11 cellular contexts compared by ENCODE assay signal in the genomic region with DNA sequence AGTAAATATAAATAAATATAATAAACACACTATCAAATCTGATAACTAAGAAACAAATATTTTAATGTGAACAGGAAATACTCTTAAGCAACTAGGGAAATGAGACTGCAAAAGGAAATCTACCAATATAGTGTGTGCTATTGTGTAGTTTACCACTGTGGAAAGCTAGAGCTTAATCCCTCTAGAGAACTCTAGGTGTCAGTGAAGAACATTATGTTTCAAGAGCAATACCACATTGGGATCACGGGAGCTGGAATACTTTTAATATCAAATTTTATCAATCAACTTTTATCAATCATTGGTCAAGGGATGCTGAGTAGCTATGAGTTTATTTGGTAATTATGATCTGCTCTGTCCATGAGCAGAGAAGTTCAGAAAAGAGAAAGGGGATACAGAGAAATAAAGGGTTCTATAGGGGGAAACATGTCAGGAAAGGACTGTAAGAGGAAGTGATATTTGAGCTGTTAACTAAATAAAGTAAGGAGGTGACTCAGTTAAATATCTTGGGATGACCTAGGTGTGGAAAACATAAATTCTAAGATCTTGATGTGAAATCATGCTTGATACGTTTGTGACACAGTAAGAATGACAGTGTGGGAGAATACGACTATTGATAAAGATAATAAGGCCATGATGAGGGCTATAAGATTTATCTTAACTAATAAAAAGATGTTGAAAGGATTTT.
A peak's percentile ranks its signal among the peaks of the same experiment; 100 is the strongest.
DNase-seq lines count a peak whose midpoint lies in the region; ATAC-seq and TF ChIP-seq lines count a peak whose summit lies in the region.
"Had no signal": no experiment of that assay in that cellular context is flagged by ENCODE, and none has a peak within 500 bp of the region (broad histone marks: within the 10 kb centered on the region; RNA-seq: fewer than 3 reads in every experiment).

No MANE protein-coding gene starts in this region.

- no peaks in the 10 kb centered on the region for H3K36me3 Mint-ChIP-seq in activated CD8-positive, alpha-beta memory T cell treated with anti-CD3 and anti-CD28 coated beads, Interleukin-2, amount 10 ng/mL, durations not matched to agents 7 days and 5 days
- H3K36me3 Mint-ChIP-seq in activated T-helper 1 cell treated with anti-CD3 and anti-CD28 coated beads, Interleukin-12 subunit alpha, Interleukin-12 subunit beta, Interleukin-2, Interleukin-4 antibody, amounts not matched to agents 30 ng/mL and 10 ng/mL and 1 ng/mL, durations not matched to agents 14 hours and 24 hours and 36 hours (ENCODE audit: low read depth) = no peaks in the 10 kb centered on the region

- H3K9ac ChIP-seq in mammary epithelial cell (ENCODE audit: insufficient read depth, low read length) = no peak overlapping the region

- no peaks in the 10 kb centered on the region for H3K9me3 Mint-ChIP-seq in activated CD8-positive, alpha-beta memory T cell treated with anti-CD3 and anti-CD28 coated beads, Interleukin-2, amount 10 ng/mL, durations not matched to agents 7 days and 5 days (ENCODE audit: low read depth)
- no peaks in the 10 kb centered on the region for H3K9me3 Mint-ChIP-seq in activated T-helper 1 cell treated with anti-CD3 and anti-CD28 coated beads, Interleukin-12 subunit alpha, Interleukin-12 subunit beta, Interleukin-2, Interleukin-4 antibody, amounts not matched to agents 30 ng/mL and 10 ng/mL and 1 ng/mL, durations not matched to agents 14 hours and 24 hours and 36 hours
- H3K9me3 Mint-ChIP-seq: stimulated activated naive CD8-positive, alpha-beta T cell treated with anti-CD3 and anti-CD28 coated beads, Interleukin-15, Interleukin-2, amounts not matched to agents 100 ng/mL and 50 ng/mL, for 24 hours had no signal

- intact Hi-C loops in mammary epithelial cell (cut with micrococcal nuclease) = loop anchor here (2.0 kb wide), 1 partner anchor 762 kb away; the partner anchor contains the start of gene ALCAM
- intact Hi-C loops in activated T-helper 1 cell treated with anti-CD3 and anti-CD28 coated beads, Interleukin-12 subunit alpha, Interleukin-12 subunit beta, Interleukin-2, Interleukin-4 antibody, amounts not matched to agents 30 ng/mL and 10 ng/mL and 1 ng/mL, durations not matched to agents 14 hours and 24 hours and 36 hours (cut with micrococcal nuclease) = no loop called here

- no peaks in the 10 kb centered on the region for H3K9me3 ChIP-seq in mammary epithelial cell (replicated peaks; ENCODE audit: insufficient read depth, low read length)
- H3K9me3 ChIP-seq: neutrophil had no signal

- H3K79me2 ChIP-seq in mammary epithelial cell (ENCODE audit: insufficient read depth, low read length) = no peaks in the 10 kb centered on the region

- H3K4me3 Mint-ChIP-seq in activated CD8-positive, alpha-beta memory T cell treated with anti-CD3 and anti-CD28 coated beads, Interleukin-2, amount 10 ng/mL, durations not matched to agents 7 days and 5 days = no peak overlapping the region
- no peak overlapping the region for H3K4me3 Mint-ChIP-seq in activated T-helper 1 cell treated with anti-CD3 and anti-CD28 coated beads, Interleukin-12 subunit alpha, Interleukin-12 subunit beta, Interleukin-2, Interleukin-4 antibody, amounts not matched to agents 30 ng/mL and 10 ng/mL and 1 ng/mL, durations not matched to agents 14 hours and 24 hours and 36 hours
- H3K4me3 Mint-ChIP-seq: stimulated activated naive CD8-positive, alpha-beta T cell treated with anti-CD3 and anti-CD28 coated beads, Interleukin-15, Interleukin-2, amounts not matched to agents 100 ng/mL and 50 ng/mL, for 24 hours had no signal

- no peak overlapping the region for H3K27ac Mint-ChIP-seq in activated CD8-positive, alpha-beta memory T cell treated with anti-CD3 and anti-CD28 coated beads, Interleukin-2, amount 10 ng/mL, durations not matched to agents 7 days and 5 days
- H3K27ac Mint-ChIP-seq in activated T-helper 1 cell treated with anti-CD3 and anti-CD28 coated beads, Interleukin-12 subunit alpha, Interleukin-12 subunit beta, Interleukin-2, Interleukin-4 antibody, amounts not matched to agents 30 ng/mL and 10 ng/mL and 1 ng/mL, durations not matched to agents 14 hours and 24 hours and 36 hours = no peak overlapping the region
- H3K27ac Mint-ChIP-seq: stimulated activated naive CD8-positive, alpha-beta T cell treated with anti-CD3 and anti-CD28 coated beads, Interleukin-15, Interleukin-2, amounts not matched to agents 100 ng/mL and 50 ng/mL, for 24 hours had no signal

- dilution Hi-C loops in mammary epithelial cell (cut with HindIII; ENCODE audit: low sequenced_read_pairs) = no loop called here

- no peak for ATAC-seq in activated CD8-positive, alpha-beta memory T cell treated with anti-CD3 and anti-CD28 coated beads, Interleukin-2, amount 10 ng/mL, durations not matched to agents 7 days and 5 days
- ATAC-seq in HG03439 (IDR thresholded peaks at IDR 0.05; ENCODE audit: unreplicated experiment) = no peak

- peak overlapping the region; percentile 63 for H3K4me2 ChIP-seq in mammary epithelial cell (ENCODE audit: insufficient read depth, low read depth, low read length)

- H3K4me1 ChIP-seq in mammary epithelial cell (ENCODE audit: insufficient read depth, low read length) = no peaks in the 10 kb centered on the region

- no peak overlapping the region for H3K27ac ChIP-seq in mammary epithelial cell (ENCODE audit: insufficient read depth, low read depth, low read length)
- H3K27ac ChIP-seq: neutrophil had no signal

- WGBS in mammary epithelial cell (ENCODE audit: low coverage, missing lambda C conversion rate) = 54% methylated on average over 3 of the region's 3 CpGs

- in situ Hi-C loops in mammary epithelial cell (cut with MboI; ENCODE audit: low sequenced_read_pairs in 2 of 2) = loop anchor here (10.0 to 25.0 kb wide), 2 partner anchors 760 to 908 kb away; partner anchors contain the start of gene ALCAM (in 1 of the 2)

- no peaks in the 10 kb centered on the region for H3K4me1 Mint-ChIP-seq in activated CD8-positive, alpha-beta memory T cell treated with anti-CD3 and anti-CD28 coated beads, Interleukin-2, amount 10 ng/mL, durations not matched to agents 7 days and 5 days
- no peaks in the 10 kb centered on the region for H3K4me1 Mint-ChIP-seq in activated T-helper 1 cell treated with anti-CD3 and anti-CD28 coated beads, Interleukin-12 subunit alpha, Interleukin-12 subunit beta, Interleukin-2, Interleukin-4 antibody, amounts not matched to agents 30 ng/mL and 10 ng/mL and 1 ng/mL, durations not matched to agents 14 hours and 24 hours and 36 hours (ENCODE audit: low read depth)

- no peaks in the 10 kb centered on the region for H3K27me3 ChIP-seq in mammary epithelial cell (ENCODE audit: insufficient read depth, low read length)
- H3K27me3 ChIP-seq: neutrophil had no signal

- H3K4me3 ChIP-seq in mammary epithelial cell (replicated peaks in 1 of 3; ENCODE audit: insufficient read depth in 1 of 3, low read depth in 2 of 3, low read length in 3 of 3) = no peak overlapping the region

- peak overlapping the region; percentile 32 for H2AFZ ChIP-seq in mammary epithelial cell (ENCODE audit: low read depth, low read length)

- CTCF ChIA-PET in mammary epithelial cell (lab: Charles Lee; ENCODE audit: low non-redundant PET) = interaction anchor here (0.6 kb wide), 2 partner anchors 256 to 919 kb away, joined by 4 to 5 read pairs; no protein-coding TSS in a partner anchor
- CTCF ChIA-PET in activated CD8-positive, alpha-beta memory T cell treated with anti-CD3 and anti-CD28 coated beads, Interleukin-2, amount 10 ng/mL, durations not matched to agents 7 days and 5 days (lab: Charles Lee) = no interaction called here

- BruUV-seq in mammary epithelial cell (replicated peaks; lab: Mats Ljungman, UMichigan) = no TSS peak

- no peaks in the 10 kb centered on the region for H3K36me3 ChIP-seq in mammary epithelial cell (ENCODE audit: insufficient read depth, low read length)
- H3K36me3 ChIP-seq: neutrophil had no signal

- peak; percentile 47 to 52 for TF ChIP-seq CTCF in mammary epithelial cell (conservative IDR thresholded peaks at IDR 0.05 in 1 of 2, IDR thresholded peaks at IDR 0.05 in 1 of 2; ENCODE audit: extremely low read depth in 1 of 2, insufficient read depth in 1 of 2, low read depth in 1 of 2, low read length in 2 of 2)

- no peaks in the 10 kb centered on the region for H4K20me1 ChIP-seq in mammary epithelial cell (ENCODE audit: insufficient read depth, low read length)

- H3K27me3 Mint-ChIP-seq in activated CD8-positive, alpha-beta memory T cell treated with anti-CD3 and anti-CD28 coated beads, Interleukin-2, amount 10 ng/mL, durations not matched to agents 7 days and 5 days = peaks cover 10% of the 10 kb centered on the region
- H3K27me3 Mint-ChIP-seq in activated T-helper 1 cell treated with anti-CD3 and anti-CD28 coated beads, Interleukin-12 subunit alpha, Interleukin-12 subunit beta, Interleukin-2, Interleukin-4 antibody, amounts not matched to agents 30 ng/mL and 10 ng/mL and 1 ng/mL, durations not matched to agents 14 hours and 24 hours and 36 hours (ENCODE audit: insufficient read depth) = peaks cover 2% of the 10 kb centered on the region

- peak; percentile 24 for DNase-seq in D341Med (ENCODE audit: low spot score)
- peak; percentile 24 for DNase-seq in NCI-H1436 (lab: John Stamatoyannopoulos, UW)
- DNase-seq in mammary epithelial cell = peak; percentile 11
- peak; percentile 18 for DNase-seq in midbrain (lab: John Stamatoyannopoulos, UW)
- no peak for DNase-seq in activated CD8-positive, alpha-beta memory T cell treated with anti-CD3 and anti-CD28 coated beads, Interleukin-2, amount 10 ng/mL, durations not matched to agents 7 days and 5 days
- DNase-seq in stimulated activated naive CD4-positive, alpha-beta T cell treated with Interleukin-2 at 50 U/mL for 16 hours (lab: John Stamatoyannopoulos, UW) = no peak
- DNase-seq in activated T-helper 1 cell treated with anti-CD3 and anti-CD28 coated beads, Interleukin-12 subunit alpha, Interleukin-12 subunit beta, Interleukin-2, Interleukin-4 antibody, amounts not matched to agents 30 ng/mL and 10 ng/mL and 1 ng/mL, durations not matched to agents 14 hours and 24 hours and 36 hours (ENCODE audit: low spot score) = no peak
- DNase-seq: caudate nucleus had no signal

Comparison
In these comparisons a context has a peak if more than half of its experiments do, and no peak if none do; other contexts are left out.
1. DNase-seq: peak in D341Med (single experiment), NCI-H1436 (single experiment), mammary epithelial cell (single experiment) and midbrain (single experiment); none in activated CD8-positive, alpha-beta memory T cell treated with anti-CD3 and anti-CD28 coated beads, Interleukin-2, amount 10 ng/mL, durations not matched to agents 7 days and 5 days (single experiment), stimulated activated naive CD4-positive, alpha-beta T cell treated with Interleukin-2 at 50 U/mL for 16 hours (single experiment) and activated T-helper 1 cell treated with anti-CD3 and anti-CD28 coated beads, Interleukin-12 subunit alpha, Interleukin-12 subunit beta, Interleukin-2, Interleukin-4 antibody, amounts not matched to agents 30 ng/mL and 10 ng/mL and 1 ng/mL, durations not matched to agents 14 hours and 24 hours and 36 hours (single experiment).